In the genomic region with DNA sequence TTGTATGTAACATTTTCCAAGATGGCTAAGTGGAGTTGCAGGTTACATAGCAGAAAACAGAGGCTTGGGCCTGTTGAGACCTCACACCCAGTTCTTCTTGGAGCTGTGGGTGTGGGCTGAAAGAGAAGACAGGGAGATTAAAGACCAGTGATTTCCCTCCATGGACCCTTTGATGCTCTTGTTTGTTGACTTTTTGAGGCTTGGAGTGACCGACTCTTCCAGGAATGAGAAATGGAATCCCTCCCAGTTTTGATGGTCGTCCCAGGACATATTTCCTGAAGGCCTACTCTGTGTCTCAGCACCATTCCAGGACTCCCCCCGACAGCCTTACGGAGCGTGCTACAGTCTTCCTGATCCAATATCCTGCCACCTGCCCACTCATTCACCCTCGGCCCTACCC, we compare ENCODE assay signal across 1 cellular context.
TF ChIP-seq lines count a peak whose summit lies in the region.

No MANE protein-coding gene starts in this region.

TF ChIP-seq in IMR-90, 13 proteins besides CTCF, POLR2A, EP300 and RAD21 (continued from another document):
- TF ChIP-seq, protein P1, sequence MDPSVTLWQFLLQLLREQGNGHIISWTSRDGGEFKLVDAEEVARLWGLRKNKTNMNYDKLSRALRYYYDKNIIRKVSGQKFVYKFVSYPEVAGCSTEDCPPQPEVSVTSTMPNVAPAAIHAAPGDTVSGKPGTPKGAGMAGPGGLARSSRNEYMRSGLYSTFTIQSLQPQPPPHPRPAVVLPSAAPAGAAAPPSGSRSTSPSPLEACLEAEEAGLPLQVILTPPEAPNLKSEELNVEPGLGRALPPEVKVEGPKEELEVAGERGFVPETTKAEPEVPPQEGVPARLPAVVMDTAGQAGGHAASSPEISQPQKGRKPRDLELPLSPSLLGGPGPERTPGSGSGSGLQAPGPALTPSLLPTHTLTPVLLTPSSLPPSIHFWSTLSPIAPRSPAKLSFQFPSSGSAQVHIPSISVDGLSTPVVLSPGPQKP (IDR thresholded peaks at IDR 0.05; ENCODE audit: borderline replicate concordance, low read depth, low read length): no peak
- TF ChIP-seq NFE2L2 (IDR thresholded peaks at IDR 0.05; ENCODE audit: low read depth, low read length): no peak
